23 cellular contexts compared by ENCODE assay signal in the genomic region with DNA sequence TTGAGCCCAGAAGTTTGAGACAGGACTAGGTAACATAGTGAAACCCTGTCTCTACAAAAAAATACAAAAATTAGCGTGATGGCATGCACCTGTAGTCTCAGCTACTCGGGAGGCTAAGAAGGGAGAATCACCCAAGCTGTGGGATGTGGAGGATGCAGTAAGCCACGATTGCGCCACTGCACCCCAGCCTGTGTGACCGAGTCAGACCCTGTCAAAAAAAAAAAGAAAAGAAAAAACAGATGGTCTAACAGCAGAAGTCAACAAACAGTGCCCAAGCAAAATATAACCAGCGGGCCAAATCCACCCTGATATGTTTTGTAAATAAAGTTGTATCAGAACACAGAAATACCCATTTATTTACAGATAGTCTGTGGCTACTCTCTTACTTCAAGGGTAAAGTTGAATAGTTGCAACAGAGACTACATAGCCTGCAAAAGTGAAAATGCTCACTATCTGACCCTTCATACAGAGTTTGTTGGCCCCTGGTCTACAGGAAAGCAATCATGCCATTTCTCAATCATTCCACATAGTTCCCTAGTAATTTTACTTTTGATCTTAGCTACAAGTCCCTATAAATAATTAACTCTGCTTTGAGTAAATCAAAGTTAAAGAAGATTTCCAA.
"Had no signal": no experiment of that assay in that cellular context is flagged by ENCODE, and none has a peak within 500 bp of the region (broad histone marks: within the 10 kb centered on the region; RNA-seq: fewer than 3 reads in every experiment).

No MANE protein-coding gene starts in this region.

- H3K27ac ChIP-seq: esophagus muscularis mucosa, pancreas, prostate gland, suprapubic skin, tibial artery, VCaP had no signal

- DNase-seq: activated CD4-positive, alpha-beta T cell treated with anti-CD3 and anti-CD28 coated beads for 4 hours; activated CD4-positive, alpha-beta T cell treated with anti-CD3 and anti-CD28 coated beads, Interleukin-2, amount 50 U/mL, for 48 hours; activated CD8-positive, alpha-beta memory T cell treated with anti-CD3 and anti-CD28 coated beads for 24 hours; activated effector memory CD4-positive, alpha-beta T cell treated with anti-CD3 and anti-CD28 coated beads, Interleukin-2, amount 50 U/mL, for 16 hours; activated naive CD4-positive, alpha-beta T cell treated with anti-CD3 and anti-CD28 coated beads for 36 hours; activated naive CD8-positive, alpha-beta T cell treated with anti-CD3 and anti-CD28 coated beads for 36 hours; caudate nucleus; endodermal cell; islet precursor cell; left ventricle myocardium superior; mammary epithelial cell; midbrain; naive thymus-derived CD4-positive, alpha-beta T cell; nucleus accumbens; pancreas; stimulated activated CD4-positive, alpha-beta T cell treated with anti-CD3 and anti-CD28 coated beads, Interleukin-15, amount 100 ng/mL, for 24 hours; stimulated activated CD4-positive, alpha-beta T cell treated with anti-CD3 and anti-CD28 coated beads, Interleukin-2, amount 100 ng/mL, for 24 hours; stimulated activated naive CD4-positive, alpha-beta T cell; tibial artery had no signal

- H3K4me1 ChIP-seq: esophagus muscularis mucosa, pancreas, prostate gland, suprapubic skin, tibial artery had no signal

- H3K27me3 ChIP-seq: esophagus muscularis mucosa, pancreas, suprapubic skin, tibial artery had no signal

- H3K36me3 ChIP-seq: esophagus muscularis mucosa, pancreas, prostate gland, suprapubic skin, tibial artery had no signal

- H3K4me3 ChIP-seq: esophagus muscularis mucosa, pancreas, prostate gland, suprapubic skin, tibial artery had no signal

- H3K9me3 ChIP-seq: pancreas, prostate gland, suprapubic skin, tibial artery had no signal
